Comparison of ENCODE assay signal across 1 cellular context in the genomic region with DNA sequence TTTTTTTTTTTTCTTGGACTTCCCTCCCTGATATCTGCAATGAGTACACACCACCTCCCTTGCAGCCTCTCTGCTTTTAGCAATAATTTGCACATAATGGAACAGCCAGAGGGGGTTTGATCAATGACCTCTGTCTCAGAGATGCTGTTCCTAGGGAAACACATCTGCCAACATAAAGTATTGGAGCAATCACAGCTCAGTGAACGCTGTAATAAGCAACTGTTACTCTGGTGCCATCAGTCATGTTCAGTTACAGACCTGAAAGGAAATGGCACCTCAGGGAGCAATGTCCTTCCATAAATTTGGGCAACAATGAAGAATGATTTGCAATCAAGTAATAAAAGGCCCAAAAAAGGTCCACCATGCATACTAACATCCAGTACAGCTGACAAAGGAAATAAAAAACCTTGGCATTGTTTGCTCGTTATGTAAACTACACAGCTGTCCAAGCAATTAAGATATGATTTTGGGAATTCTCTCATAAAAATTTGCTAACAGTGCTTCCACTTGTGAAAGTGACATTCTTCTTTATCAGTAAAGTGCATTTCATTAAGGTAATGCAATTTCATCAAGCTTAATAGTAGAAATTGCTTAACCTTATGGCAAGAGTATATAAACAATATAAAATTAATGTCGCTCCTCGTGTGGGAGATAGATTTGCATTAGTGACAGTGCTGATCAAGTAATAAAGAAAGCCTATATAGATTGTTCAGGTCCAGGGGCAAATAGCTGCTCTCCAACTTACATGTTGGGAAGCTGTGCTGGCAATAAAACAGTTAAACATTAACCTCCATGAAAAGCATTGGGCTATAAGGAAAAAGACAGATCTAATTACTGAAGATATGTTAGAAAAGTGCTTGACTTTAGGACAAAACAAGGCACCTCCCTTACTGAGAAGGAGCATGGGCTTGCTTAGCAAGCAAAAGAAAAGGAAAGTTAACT.
TF ChIP-seq lines count a peak whose summit lies in the region.

No MANE protein-coding gene starts in this region.

TF ChIP-seq in neural cell, 6 proteins besides CTCF, POLR2A, EP300 and RAD21 (continued from another document):
- no peak for TF ChIP-seq MXI1 (conservative IDR thresholded peaks at IDR 0.05; ENCODE audit: poor library complexity, severe bottlenecking)
